Comparison of ENCODE assay signal across 9 cellular contexts in the genomic region with DNA sequence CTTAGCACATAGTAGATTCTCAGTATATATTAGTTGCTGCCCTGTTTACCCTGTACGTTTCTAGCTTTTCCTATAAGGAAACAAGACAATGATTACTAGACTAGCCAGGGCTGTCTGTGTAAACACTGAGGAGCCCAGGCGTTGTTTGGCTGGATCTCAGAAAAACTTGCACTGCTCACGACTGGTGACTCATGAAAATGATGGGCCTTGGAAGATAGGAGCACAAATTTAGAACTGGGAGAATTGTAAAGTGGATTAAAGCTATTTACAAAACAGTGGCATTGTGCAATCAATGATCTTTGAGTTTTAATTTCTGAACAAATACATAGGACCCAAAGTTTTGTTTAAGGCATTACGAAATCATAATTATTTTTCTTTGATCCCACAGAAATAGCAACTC.
DNase-seq lines count a peak whose midpoint lies in the region; ATAC-seq, FAIRE-seq and TF ChIP-seq lines count a peak whose summit lies in the region.
"Had no signal": no experiment of that assay in that cellular context is flagged by ENCODE, and none has a peak within 500 bp of the region (broad histone marks: within the 10 kb centered on the region; RNA-seq: fewer than 3 reads in every experiment).

No MANE protein-coding gene starts in this region.

- no peak for FAIRE-seq in D721Med (lab: Jason Lieb, UNC)

- TF ChIP-seq CTCF in fibroblast of mammary gland (conservative IDR thresholded peaks at IDR 0.05; ENCODE audit: control insufficient read depth, insufficient read depth, low read depth, low read length) (no peak), GM23338 (conservative IDR thresholded peaks at IDR 0.05; ENCODE audit: low read depth in 2 of 2) (no peak), D721Med (IDR thresholded peaks at IDR 0.05; ENCODE audit: insufficient read depth, missing control alignments) (no peak)

- no peak overlapping the region for H2AFZ ChIP-seq in GM23338

- peak; percentile 83 for DNase-seq in AG08395 (ENCODE audit: low spot score)
- DNase-seq in NCI-H69 (lab: John Stamatoyannopoulos, UW), result peak; percentile 82
- DNase-seq in fibroblast of mammary gland (ENCODE audit: low read depth), result peak; percentile 98
- DNase-seq in occipital lobe (lab: John Stamatoyannopoulos, UW), result peak; percentile 9
- no peak for DNase-seq in activated CD4-positive, alpha-beta T cell treated with anti-CD3 and anti-CD28 coated beads, Interleukin-2, amount 50 U/mL, for 1 hour
- no peak for DNase-seq in GM23338 (ENCODE audit: low spot score)
- no peak for DNase-seq in D721Med (ENCODE audit: insufficient read length, low spot score)
- no peak for DNase-seq in NCI-H1417 treated with DMSO at 0.1 percent for 48 hours (lab: John Stamatoyannopoulos, UW)
- DNase-seq: CD8-positive, alpha-beta memory T cell had no signal

- H3K27me3 Mint-ChIP-seq in GM23338 (ENCODE audit: insufficient read depth, low read depth, poor library complexity), result no peaks in the 10 kb centered on the region

- H4K20me1 ChIP-seq in GM23338 (replicated peaks; ENCODE audit: insufficient read depth), result no peaks in the 10 kb centered on the region

- H3K4me1 Mint-ChIP-seq in GM23338, result peaks cover 16% of the 10 kb centered on the region; the same call in 2 of the 3 replicates
- H3K4me1 Mint-ChIP-seq: CD8-positive, alpha-beta memory T cell had no signal

- H3K9me2 ChIP-seq in GM23338 (ENCODE audit: insufficient read depth), result no peaks in the 10 kb centered on the region

- H3K27me3 ChIP-seq in GM23338 (ENCODE audit: insufficient read depth), result no peaks in the 10 kb centered on the region

- H3F3A ChIP-seq in GM23338 (replicated peaks; ENCODE audit: low read depth), result no peaks in the 10 kb centered on the region

- H3K36me3 Mint-ChIP-seq in GM23338 (ENCODE audit: low read depth), result no peaks in the 10 kb centered on the region
- H3K36me3 Mint-ChIP-seq: CD8-positive, alpha-beta memory T cell had no signal

- ATAC-seq in GM23338, result no peak

- no peak overlapping the region for H3K4me3 Mint-ChIP-seq in GM23338
- H3K4me3 Mint-ChIP-seq: CD8-positive, alpha-beta memory T cell had no signal

- H3K4me2 ChIP-seq in GM23338, result no peak overlapping the region

- H3K4me3 ChIP-seq in fibroblast of mammary gland (ENCODE audit: control insufficient read depth, low read depth, low read length) (no peak overlapping the region), GM23338 (no peak overlapping the region)

- no peaks in the 10 kb centered on the region for H3K9me3 Mint-ChIP-seq in GM23338
- H3K9me3 Mint-ChIP-seq: CD8-positive, alpha-beta memory T cell had no signal

- H3K27ac ChIP-seq in GM23338 (ENCODE audit: low read depth), result no peak overlapping the region

- H3K79me2 ChIP-seq in GM23338 (replicated peaks; ENCODE audit: insufficient read depth), result no peaks in the 10 kb centered on the region

- H3K36me3 ChIP-seq in GM23338 (ENCODE audit: insufficient read depth), result no peaks in the 10 kb centered on the region

- no peaks in the 10 kb centered on the region for H3K4me1 ChIP-seq in GM23338 (ENCODE audit: insufficient read depth)

- H3K27ac Mint-ChIP-seq in GM23338, result no peak overlapping the region
- H3K27ac Mint-ChIP-seq: CD8-positive, alpha-beta memory T cell had no signal

TF ChIP-seq in GM23338, 12 proteins besides CTCF, POLR2A, EP300 and RAD21 (continues in another document):
- TF ChIP-seq, protein P1, sequence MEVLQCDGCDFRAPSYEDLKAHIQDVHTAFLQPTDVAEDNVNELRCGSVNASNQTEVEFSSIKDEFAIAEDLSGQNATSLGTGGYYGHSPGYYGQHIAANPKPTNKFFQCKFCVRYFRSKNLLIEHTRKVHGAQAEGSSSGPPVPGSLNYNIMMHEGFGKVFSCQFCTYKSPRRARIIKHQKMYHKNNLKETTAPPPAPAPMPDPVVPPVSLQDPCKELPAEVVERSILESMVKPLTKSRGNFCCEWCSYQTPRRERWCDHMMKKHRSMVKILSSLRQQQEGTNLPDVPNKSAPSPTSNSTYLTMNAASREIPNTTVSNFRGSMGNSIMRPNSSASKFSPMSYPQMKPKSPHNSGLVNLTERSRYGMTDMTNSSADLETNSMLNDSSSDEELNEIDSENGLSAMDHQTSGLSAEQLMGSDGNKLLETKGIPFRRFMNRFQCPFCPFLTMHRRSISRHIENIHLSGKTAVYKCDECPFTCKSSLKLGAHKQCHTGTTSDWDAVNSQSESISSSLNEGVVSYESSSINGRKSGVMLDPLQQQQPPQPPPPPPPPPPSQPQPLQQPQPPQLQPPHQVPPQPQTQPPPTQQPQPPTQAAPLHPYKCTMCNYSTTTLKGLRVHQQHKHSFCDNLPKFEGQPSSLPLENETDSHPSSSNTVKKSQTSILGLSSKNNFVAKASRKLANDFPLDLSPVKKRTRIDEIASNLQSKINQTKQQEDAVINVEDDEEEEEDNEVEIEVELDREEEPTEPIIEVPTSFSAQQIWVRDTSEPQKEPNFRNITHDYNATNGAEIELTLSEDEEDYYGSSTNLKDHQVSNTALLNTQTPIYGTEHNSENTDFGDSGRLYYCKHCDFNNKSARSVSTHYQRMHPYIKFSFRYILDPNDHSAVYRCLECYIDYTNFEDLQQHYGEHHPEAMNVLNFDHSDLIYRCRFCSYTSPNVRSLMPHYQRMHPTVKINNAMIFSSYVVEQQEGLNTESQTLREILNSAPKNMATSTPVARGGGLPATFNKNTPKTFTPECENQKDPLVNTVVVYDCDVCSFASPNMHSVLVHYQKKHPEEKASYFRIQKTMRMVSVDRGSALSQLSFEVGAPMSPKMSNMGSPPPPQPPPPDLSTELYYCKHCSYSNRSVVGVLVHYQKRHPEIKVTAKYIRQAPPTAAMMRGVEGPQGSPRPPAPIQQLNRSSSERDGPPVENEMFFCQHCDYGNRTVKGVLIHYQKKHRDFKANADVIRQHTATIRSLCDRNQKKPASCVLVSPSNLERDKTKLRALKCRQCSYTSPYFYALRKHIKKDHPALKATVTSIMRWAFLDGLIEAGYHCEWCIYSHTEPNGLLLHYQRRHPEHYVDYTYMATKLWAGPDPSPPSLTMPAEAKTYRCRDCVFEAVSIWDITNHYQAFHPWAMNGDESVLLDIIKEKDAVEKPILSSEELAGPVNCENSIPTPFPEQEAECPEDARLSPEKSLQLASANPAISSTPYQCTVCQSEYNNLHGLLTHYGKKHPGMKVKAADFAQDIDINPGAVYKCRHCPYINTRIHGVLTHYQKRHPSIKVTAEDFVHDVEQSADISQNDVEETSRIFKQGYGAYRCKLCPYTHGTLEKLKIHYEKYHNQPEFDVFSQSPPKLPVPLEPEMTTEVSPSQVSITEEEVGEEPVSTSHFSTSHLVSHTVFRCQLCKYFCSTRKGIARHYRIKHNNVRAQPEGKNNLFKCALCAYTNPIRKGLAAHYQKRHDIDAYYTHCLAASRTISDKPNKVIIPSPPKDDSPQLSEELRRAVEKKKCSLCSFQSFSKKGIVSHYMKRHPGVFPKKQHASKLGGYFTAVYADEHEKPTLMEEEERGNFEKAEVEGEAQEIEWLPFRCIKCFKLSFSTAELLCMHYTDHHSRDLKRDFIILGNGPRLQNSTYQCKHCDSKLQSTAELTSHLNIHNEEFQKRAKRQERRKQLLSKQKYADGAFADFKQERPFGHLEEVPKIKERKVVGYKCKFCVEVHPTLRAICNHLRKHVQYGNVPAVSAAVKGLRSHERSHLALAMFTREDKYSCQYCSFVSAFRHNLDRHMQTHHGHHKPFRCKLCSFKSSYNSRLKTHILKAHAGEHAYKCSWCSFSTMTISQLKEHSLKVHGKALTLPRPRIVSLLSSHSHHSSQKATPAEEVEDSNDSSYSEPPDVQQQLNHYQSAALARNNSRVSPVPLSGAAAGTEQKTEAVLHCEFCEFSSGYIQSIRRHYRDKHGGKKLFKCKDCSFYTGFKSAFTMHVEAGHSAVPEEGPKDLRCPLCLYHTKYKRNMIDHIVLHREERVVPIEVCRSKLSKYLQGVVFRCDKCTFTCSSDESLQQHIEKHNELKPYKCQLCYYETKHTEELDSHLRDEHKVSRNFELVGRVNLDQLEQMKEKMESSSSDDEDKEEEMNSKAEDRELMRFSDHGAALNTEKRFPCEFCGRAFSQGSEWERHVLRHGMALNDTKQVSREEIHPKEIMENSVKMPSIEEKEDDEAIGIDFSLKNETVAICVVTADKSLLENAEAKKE (CRISPR knock-in tag; IDR thresholded peaks at IDR 0.05), result no peak
- TF ChIP-seq ZNF114 (CRISPR knock-in tag; IDR thresholded peaks at IDR 0.05), result no peak
- no peak for TF ChIP-seq CREB1 (CRISPR knock-in tag; IDR thresholded peaks at IDR 0.05; ENCODE audit: low read depth)
- no peak for TF ChIP-seq JUNB (IDR thresholded peaks at IDR 0.05; ENCODE audit: unreplicated experiment)
- TF ChIP-seq POLR2AphosphoS5 (IDR thresholded peaks at IDR 0.05; ENCODE audit: low read depth), result no peak
- no peak for TF ChIP-seq EZH2phosphoT487 (IDR thresholded peaks at IDR 0.05; ENCODE audit: unreplicated experiment)
- TF ChIP-seq NANOG (IDR thresholded peaks at IDR 0.05; ENCODE audit: borderline replicate concordance), result no peak
- no peak for TF ChIP-seq ZNF331 (CRISPR knock-in tag; IDR thresholded peaks at IDR 0.05; ENCODE audit: low read depth)
- TF ChIP-seq EZH2 (IDR thresholded peaks at IDR 0.05; ENCODE audit: low read depth, unreplicated experiment), result no peak
- TF ChIP-seq STAT1 (IDR thresholded peaks at IDR 0.05; ENCODE audit: unreplicated experiment), result no peak
- TF ChIP-seq REST (IDR thresholded peaks at IDR 0.05; ENCODE audit: unreplicated experiment), result no peak

Comparison
In these comparisons a context has a peak if more than half of its experiments do, and no peak if none do; other contexts are left out.
1. DNase-seq: peak in AG08395 (single experiment), NCI-H69 (single experiment), fibroblast of mammary gland (single experiment) and occipital lobe (single experiment); none in activated CD4-positive, alpha-beta T cell treated with anti-CD3 and anti-CD28 coated beads, Interleukin-2, amount 50 U/mL, for 1 hour (single experiment), GM23338 (single experiment), D721Med (single experiment) and NCI-H1417 treated with DMSO at 0.1 percent for 48 hours (single experiment).